In the genomic region with DNA sequence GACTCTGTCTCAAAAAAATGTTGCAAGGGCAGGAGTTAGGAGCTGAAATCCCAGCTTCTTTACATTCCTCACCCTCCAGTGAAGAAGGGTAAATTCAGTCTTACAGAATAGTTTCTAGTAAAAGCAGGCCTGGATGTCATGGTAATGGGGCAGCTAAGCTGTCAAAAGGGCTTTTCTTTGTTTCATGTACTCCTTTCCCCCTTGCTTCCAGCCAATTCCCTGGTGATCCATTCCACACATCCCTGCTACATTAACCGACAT, we compare ENCODE assay signal across 12 cellular contexts. TPM values are rescaled to one million over a fixed set of nuclear protein-coding genes. Genes with fewer than 3 reads are reported as not detected.
"Had no signal": no experiment of that assay in that cellular context is flagged by ENCODE, and none has a peak within 500 bp of the region (broad histone marks: within the 10 kb centered on the region; RNA-seq: fewer than 3 reads in every experiment).

No MANE protein-coding gene starts in this region.

- ATAC-seq: activated CD4-positive, CD25-positive, alpha-beta regulatory T cell treated with anti-CD3 and anti-CD28 coated beads, Interleukin-2, amount 50 U/mL, for 24 hours; pancreas had no signal

- H3K27ac ChIP-seq: pancreas had no signal

- H3K27me3 ChIP-seq: pancreas, sigmoid colon had no signal

- H3K9me3 Mint-ChIP-seq: immature natural killer cell had no signal

- H3K4me3 ChIP-seq: pancreas, sigmoid colon had no signal

- H3K9me3 ChIP-seq: pancreas, sigmoid colon had no signal

- DNase-seq: activated CD4-positive, alpha-beta T cell treated with anti-CD3 and anti-CD28 coated beads, Interleukin-2, amount 50 U/mL, for 1 hour; activated CD8-positive, alpha-beta memory T cell treated with anti-CD3 and anti-CD28 coated beads for 24 hours; activated naive CD4-positive, alpha-beta T cell treated with anti-CD3 and anti-CD28 coated beads, Interleukin-2, amount 50 U/mL, for 16 hours; foreskin melanocyte; head of caudate nucleus; immature natural killer cell; pancreas; sigmoid colon; stimulated activated CD4-positive, alpha-beta T cell treated with anti-CD3 and anti-CD28 coated beads, Interleukin-1b, Interleukin-23, amount 100 ng/mL, for 48 hours had no signal

- H3K4me3 Mint-ChIP-seq: immature natural killer cell had no signal

RNA-seq across cellular contexts. Expression of gene CRYGN, which starts 43.7 kb away (rescaled TPM):
- total RNA-seq: astrocyte; T-helper 2 cell treated with Interferon-gamma antibody and Interleukin-4, amounts not matched to agents 100 ng/mL and 5 ng/mL, for 36 hours had no signal
- polyA plus RNA-seq: immature natural killer cell had no signal
